30 cellular contexts compared by ENCODE assay signal in the genomic region with DNA sequence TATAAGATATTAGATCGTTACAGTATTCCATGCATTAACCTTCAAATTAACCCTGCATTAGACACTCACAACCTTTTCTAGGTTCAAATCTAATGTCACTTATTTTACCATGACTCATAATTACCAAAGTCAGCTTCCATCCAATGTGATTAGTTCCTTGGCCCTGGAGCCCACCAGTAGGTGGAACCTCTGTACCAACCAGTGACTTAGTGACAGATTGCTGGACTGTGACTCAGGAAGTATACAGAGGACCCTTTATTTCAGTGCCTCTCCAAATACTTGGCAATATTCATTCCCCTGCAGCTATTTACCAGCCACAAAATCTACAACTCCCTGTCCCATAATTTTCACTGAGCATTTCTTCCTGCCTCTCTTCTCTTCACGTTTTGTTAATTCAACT.
DNase-seq lines count a peak whose midpoint lies in the region; ATAC-seq and TF ChIP-seq lines count a peak whose summit lies in the region.
"Had no signal": no experiment of that assay in that cellular context is flagged by ENCODE, and none has a peak within 500 bp of the region (broad histone marks: within the 10 kb centered on the region; RNA-seq: fewer than 3 reads in every experiment).

No MANE protein-coding gene starts in this region.

- in situ Hi-C loops in GM23248 (cut with MboI), result no loop called here
- in situ Hi-C loops in brain microvascular endothelial cell (cut with HindIII; ENCODE audit: low pct_ligation_motif_present, low sequenced_read_pairs), result no loop called here

- H3K9me2 ChIP-seq in GM23248 (ENCODE audit: insufficient read depth), result no peaks in the 10 kb centered on the region
- H3K9me2 ChIP-seq in neural cell (ENCODE audit: insufficient read depth, low read length), result no peaks in the 10 kb centered on the region

- H3K79me2 ChIP-seq in GM23248 (ENCODE audit: insufficient read depth), result no peaks in the 10 kb centered on the region
- no peaks in the 10 kb centered on the region for H3K79me2 ChIP-seq in neural cell (replicated peaks; ENCODE audit: insufficient read depth, low read length)

- no peak for TF ChIP-seq EP300 in neural cell (conservative IDR thresholded peaks at IDR 0.05; ENCODE audit: poor library complexity, severe bottlenecking)

- H2AFZ ChIP-seq in GM23248 (no peak overlapping the region), neural cell (ENCODE audit: low read depth, low read length) (no peak overlapping the region)

- H3K27ac ChIP-seq in GM23248, result no peak overlapping the region
- no peak overlapping the region for H3K27ac ChIP-seq in brain microvascular endothelial cell
- no peak overlapping the region for H3K27ac ChIP-seq in neural cell (ENCODE audit: low read length)
- H3K27ac ChIP-seq: BLaER1 treated with 17β-estradiol and CSF1 and Interleukin-3, amounts not matched to agents 10 nM and 100 nM; cardiac muscle cell; colonic mucosa; SJCRH30; thyroid gland had no signal

- H3K4me2 ChIP-seq in GM23248 (ENCODE audit: unreplicated experiment) (no peak overlapping the region), neural cell (ENCODE audit: low read length) (no peak overlapping the region)
- H3K4me2 ChIP-seq: BLaER1 treated with 17β-estradiol and CSF1 and Interleukin-3, amounts not matched to agents 10 nM and 100 nM had no signal

- H3K27me3 ChIP-seq in GM23248 (replicated peaks; ENCODE audit: insufficient read depth), result no peaks in the 10 kb centered on the region
- no peaks in the 10 kb centered on the region for H3K27me3 ChIP-seq in brain microvascular endothelial cell (replicated peaks)
- no peaks in the 10 kb centered on the region for H3K27me3 ChIP-seq in neural cell (ENCODE audit: insufficient read depth, low read depth, low read length)
- H3K27me3 ChIP-seq: BLaER1 treated with 17β-estradiol and CSF1 and Interleukin-3, amounts not matched to agents 10 nM and 100 nM; cardiac muscle cell; colonic mucosa; SJCRH30; thyroid gland had no signal

- peaks cover 9% of the 10 kb centered on the region; the same call in 1 of the 2 replicates for H3F3A ChIP-seq in GM23248 (ENCODE audit: insufficient read depth)
- no peaks in the 10 kb centered on the region for H3F3A ChIP-seq in neural cell (ENCODE audit: insufficient read depth, low read length, poor library complexity, severe bottlenecking)

- H4K20me1 ChIP-seq in GM23248 (ENCODE audit: insufficient read depth) (no peaks in the 10 kb centered on the region), neural cell (ENCODE audit: insufficient read depth) (no peaks in the 10 kb centered on the region)
- H4K20me1 ChIP-seq: BLaER1 treated with 17β-estradiol and CSF1 and Interleukin-3, amounts not matched to agents 10 nM and 100 nM had no signal

- H3K4me3 ChIP-seq in GM23248, result no peak overlapping the region
- H3K4me3 ChIP-seq in brain microvascular endothelial cell (ENCODE audit: low read depth, low read length), result no peak overlapping the region
- no peak overlapping the region for H3K4me3 ChIP-seq in neural cell (ENCODE audit: low read length)
- H3K4me3 ChIP-seq: BLaER1 treated with 17β-estradiol and CSF1 and Interleukin-3, amounts not matched to agents 10 nM and 100 nM; cardiac muscle cell; colonic mucosa; SJCRH30; thyroid gland had no signal

- H3K36me3 ChIP-seq in GM23248 (ENCODE audit: low read depth) (no peaks in the 10 kb centered on the region), brain microvascular endothelial cell (replicated peaks) (no peaks in the 10 kb centered on the region), neural cell (ENCODE audit: insufficient read depth, low read length) (no peaks in the 10 kb centered on the region)
- H3K36me3 ChIP-seq: BLaER1 treated with 17β-estradiol and CSF1 and Interleukin-3, amounts not matched to agents 10 nM and 100 nM; cardiac muscle cell; colonic mucosa; SJCRH30; thyroid gland had no signal

- 5 to 9% methylated on average over 2 of the region's 2 CpGs for WGBS in GM23248 (ENCODE audit: low coverage in 1 of 2, low lambda C conversion rate in 2 of 2, missing lambda C conversion rate in 2 of 2), 2 experiments

- H3K9me3 ChIP-seq in GM23248 (ENCODE audit: low read depth) (no peaks in the 10 kb centered on the region), neural cell (ENCODE audit: low read length) (no peaks in the 10 kb centered on the region)
- H3K9me3 ChIP-seq: BLaER1 treated with 17β-estradiol and CSF1 and Interleukin-3, amounts not matched to agents 10 nM and 100 nM; colonic mucosa; SJCRH30; thyroid gland had no signal

- TF ChIP-seq CTCF in brain microvascular endothelial cell (IDR thresholded peaks at IDR 0.05; ENCODE audit: low read depth, low read length, missing control alignments), result peak; percentile 12
- TF ChIP-seq CTCF in neural cell (IDR thresholded peaks at IDR 0.05; ENCODE audit: poor library complexity, severe bottlenecking), result no peak

- H3K9ac ChIP-seq in GM23248, result no peak overlapping the region
- no peak overlapping the region for H3K9ac ChIP-seq in neural cell (ENCODE audit: low read length)
- H3K9ac ChIP-seq: BLaER1 treated with 17β-estradiol and CSF1 and Interleukin-3, amounts not matched to agents 10 nM and 100 nM had no signal

- DNase-seq in GM23248 (peak; percentile 33), NCI-H446 treated with DMSO at 0.1 percent for 48 hours (lab: John Stamatoyannopoulos, UW) (peak; percentile 39), brain microvascular endothelial cell (no peak), MV-4-11 (lab: John Stamatoyannopoulos, UW) (no peak), Ammon's horn (ENCODE audit: low spot score) (no peak)
- DNase-seq: activated CD4-positive, CD25-positive, alpha-beta regulatory T cell; activated gamma-delta T cell treated with Interleukin-2 at 50 U/mL for 16 hours; activated naive CD8-positive, alpha-beta T cell treated with anti-CD3 and anti-CD28 coated beads, Interleukin-2, amount 10 ng/mL, durations not matched to agents 7 days and 5 days; activated T-cell treated with anti-CD3 and anti-CD28 coated beads, Interleukin-2, amount 50 U/mL, for 48 hours; aorta; colonic mucosa; COR-L47; effector CD8-positive, alpha-beta T cell; glutamatergic neuron; kidney; midbrain; naive B cell; NCI-H1105; NCI-H187 treated with DMSO at 0.1 percent for 48 hours; NCI-H2171; NCI-H526; SJCRH30; T-cell; thyroid gland had no signal

- TF ChIP-seq RAD21 in neural cell (conservative IDR thresholded peaks at IDR 0.05), result peak; percentile 7

- no peak for ATAC-seq in GM18867 (IDR thresholded peaks at IDR 0.05; ENCODE audit: unreplicated experiment)
- ATAC-seq: HCT116, sciatic nerve, T-cell had no signal

- peaks cover 6% of the 10 kb centered on the region; the same call in 1 of the 2 replicates for H3K4me1 ChIP-seq in GM23248 (ENCODE audit: insufficient read depth)
- H3K4me1 ChIP-seq: BLaER1 treated with 17β-estradiol and CSF1 and Interleukin-3, amounts not matched to agents 10 nM and 100 nM; colonic mucosa; SJCRH30; thyroid gland had no signal

TF ChIP-seq in neural cell, 6 proteins besides CTCF, POLR2A, EP300 and RAD21:
- no peak for TF ChIP-seq EZH2 (IDR thresholded peaks at IDR 0.05; ENCODE audit: borderline replicate concordance, insufficient read depth, low read length, poor library complexity, severe bottlenecking)
- no peak for TF ChIP-seq TAF1 (IDR thresholded peaks at IDR 0.05; ENCODE audit: low read depth)
- TF ChIP-seq, protein P1, sequence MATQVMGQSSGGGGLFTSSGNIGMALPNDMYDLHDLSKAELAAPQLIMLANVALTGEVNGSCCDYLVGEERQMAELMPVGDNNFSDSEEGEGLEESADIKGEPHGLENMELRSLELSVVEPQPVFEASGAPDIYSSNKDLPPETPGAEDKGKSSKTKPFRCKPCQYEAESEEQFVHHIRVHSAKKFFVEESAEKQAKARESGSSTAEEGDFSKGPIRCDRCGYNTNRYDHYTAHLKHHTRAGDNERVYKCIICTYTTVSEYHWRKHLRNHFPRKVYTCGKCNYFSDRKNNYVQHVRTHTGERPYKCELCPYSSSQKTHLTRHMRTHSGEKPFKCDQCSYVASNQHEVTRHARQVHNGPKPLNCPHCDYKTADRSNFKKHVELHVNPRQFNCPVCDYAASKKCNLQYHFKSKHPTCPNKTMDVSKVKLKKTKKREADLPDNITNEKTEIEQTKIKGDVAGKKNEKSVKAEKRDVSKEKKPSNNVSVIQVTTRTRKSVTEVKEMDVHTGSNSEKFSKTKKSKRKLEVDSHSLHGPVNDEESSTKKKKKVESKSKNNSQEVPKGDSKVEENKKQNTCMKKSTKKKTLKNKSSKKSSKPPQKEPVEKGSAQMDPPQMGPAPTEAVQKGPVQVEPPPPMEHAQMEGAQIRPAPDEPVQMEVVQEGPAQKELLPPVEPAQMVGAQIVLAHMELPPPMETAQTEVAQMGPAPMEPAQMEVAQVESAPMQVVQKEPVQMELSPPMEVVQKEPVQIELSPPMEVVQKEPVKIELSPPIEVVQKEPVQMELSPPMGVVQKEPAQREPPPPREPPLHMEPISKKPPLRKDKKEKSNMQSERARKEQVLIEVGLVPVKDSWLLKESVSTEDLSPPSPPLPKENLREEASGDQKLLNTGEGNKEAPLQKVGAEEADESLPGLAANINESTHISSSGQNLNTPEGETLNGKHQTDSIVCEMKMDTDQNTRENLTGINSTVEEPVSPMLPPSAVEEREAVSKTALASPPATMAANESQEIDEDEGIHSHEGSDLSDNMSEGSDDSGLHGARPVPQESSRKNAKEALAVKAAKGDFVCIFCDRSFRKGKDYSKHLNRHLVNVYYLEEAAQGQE (IDR thresholded peaks at IDR 0.05; ENCODE audit: borderline replicate concordance), result no peak
- no peak for TF ChIP-seq MXI1 (conservative IDR thresholded peaks at IDR 0.05; ENCODE audit: poor library complexity, severe bottlenecking)

Comparison
In these comparisons a context has a peak if more than half of its experiments do, and no peak if none do; other contexts are left out.
1. DNase-seq: peak in GM23248 (single experiment) and NCI-H446 treated with DMSO at 0.1 percent for 48 hours (single experiment); none in brain microvascular endothelial cell (single experiment), MV-4-11 (single experiment) and Ammon's horn (single experiment).